Comparison of ENCODE assay signal across 24 cellular contexts in genomic region chr2:233032551-233033320, GRCh38. TPM values are rescaled to one million over a fixed set of nuclear protein-coding genes. Genes with fewer than 3 reads are reported as not detected.
DNase-seq lines count a peak whose midpoint lies in the region; TF ChIP-seq lines count a peak whose summit lies in the region.
"Had no signal": no experiment of that assay in that cellular context is flagged by ENCODE, and none has a peak within 500 bp of the region (broad histone marks: within the 10 kb centered on the region; RNA-seq: fewer than 3 reads in every experiment).

NEU2 (plus strand) TSS chr2:233032672; CDS start chr2:233032672, 0 bp downstream.

- H2BK15ac ChIP-seq in neuronal stem cell (ENCODE audit: low read length) = no peak within 1 kb of the TSS

- peaks cover 4% of the 10 kb centered on the region for H3K27me3 Mint-ChIP-seq in glutamatergic neuron (ENCODE audit: unreplicated experiment)
- H3K27me3 Mint-ChIP-seq: activated naive CD4-positive, alpha-beta T cell treated with anti-CD3 and anti-CD28 coated beads, Interleukin-2, amount 50 U/mL, for 24 hours; activated T-helper 17 cell treated with anti-CD3 and anti-CD28 coated beads, Interleukin-2, amount 50 U/mL, for 72 hours; naive thymus-derived CD8-positive, alpha-beta T cell had no signal

- H3K36me3 ChIP-seq in neuronal stem cell (replicated peaks in 1 of 2; ENCODE audit: control insufficient read depth in 2 of 2, insufficient read depth in 2 of 2, low read length in 2 of 2) (no peaks in the 10 kb centered on the region), WERI-Rb-1 (no peaks in the 10 kb centered on the region)

- peaks cover 7% of the 10 kb centered on the region for H3K4me1 Mint-ChIP-seq in glutamatergic neuron (ENCODE audit: low read depth, unreplicated experiment)
- H3K4me1 Mint-ChIP-seq: CD4-positive, CD25-positive, alpha-beta regulatory T cell; naive thymus-derived CD8-positive, alpha-beta T cell had no signal

- no peak within 1 kb of the TSS for H3K9ac ChIP-seq in neuronal stem cell (ENCODE audit: low read depth, low read length, poor library complexity)

- no peaks in the 10 kb centered on the region for H3K36me3 Mint-ChIP-seq in glutamatergic neuron (ENCODE audit: unreplicated experiment)
- H3K36me3 Mint-ChIP-seq: activated naive CD4-positive, alpha-beta T cell treated with anti-CD3 and anti-CD28 coated beads, Interleukin-2, amount 50 U/mL, for 24 hours; CD4-positive, CD25-positive, alpha-beta regulatory T cell; naive thymus-derived CD8-positive, alpha-beta T cell; WTC11 had no signal

- H3K9me3 ChIP-seq in neuronal stem cell (replicated peaks in 1 of 2; ENCODE audit: control insufficient read depth in 2 of 2, insufficient read depth in 1 of 2, low read depth in 1 of 2, low read length in 2 of 2) = peaks cover 0 to 8% of the 10 kb centered on the region in 2 donors
- no peaks in the 10 kb centered on the region for H3K9me3 ChIP-seq in WERI-Rb-1 (ENCODE audit: severe bottlenecking)

- H3K4me3 Mint-ChIP-seq in glutamatergic neuron (ENCODE audit: unreplicated experiment) = no peak within 1 kb of the TSS
- H3K4me3 Mint-ChIP-seq: activated naive CD4-positive, alpha-beta T cell treated with anti-CD3 and anti-CD28 coated beads, Interleukin-2, amount 50 U/mL, for 24 hours; activated T-helper 17 cell treated with anti-CD3 and anti-CD28 coated beads, Interleukin-2, amount 50 U/mL, for 72 hours; CD4-positive, CD25-positive, alpha-beta regulatory T cell; WTC11 had no signal

- H4K8ac ChIP-seq in neuronal stem cell (ENCODE audit: low read depth, low read length) = no peak within 1 kb of the TSS

- no peak within 1 kb of the TSS for H3K4me3 ChIP-seq in fibroblast of pulmonary artery (replicated peaks; ENCODE audit: low read depth, low read length)
- peak within 1 kb of the TSS in 1 of 2 donors; percentile 56 for H3K4me3 ChIP-seq in neuronal stem cell (ENCODE audit: low read length in 2 of 2)
- H3K4me3 ChIP-seq in WERI-Rb-1 (ENCODE audit: low read depth, low read length) = no peak within 1 kb of the TSS

- H3K27ac ChIP-seq in neuronal stem cell (replicated peaks; ENCODE audit: low read length) (no peak within 1 kb of the TSS), WERI-Rb-1 (no peak within 1 kb of the TSS)

- H3K4me2 ChIP-seq in neuronal stem cell (ENCODE audit: insufficient read depth, low read length, poor library complexity, severe bottlenecking) = no peak within 1 kb of the TSS

- H3K9me3 Mint-ChIP-seq in glutamatergic neuron (ENCODE audit: unreplicated experiment) = peaks cover 9% of the 10 kb centered on the region
- H3K9me3 Mint-ChIP-seq: activated naive CD4-positive, alpha-beta T cell treated with anti-CD3 and anti-CD28 coated beads, Interleukin-2, amount 50 U/mL, for 24 hours; activated T-helper 17 cell treated with anti-CD3 and anti-CD28 coated beads, Interleukin-2, amount 50 U/mL, for 72 hours; CD4-positive, CD25-positive, alpha-beta regulatory T cell; naive thymus-derived CD8-positive, alpha-beta T cell had no signal

- no CpG with 5 or more reads among the region's 13 CpGs for WGBS in neuronal stem cell (ENCODE audit: extremely low coverage in 2 of 2, insufficient read length in 2 of 2, insufficient replicate concordance in 1 of 2), 2 donors

- H2BK12ac ChIP-seq in neuronal stem cell (ENCODE audit: low read length) = peak within 1 kb of the TSS; percentile 25

- H4K91ac ChIP-seq in neuronal stem cell (ENCODE audit: low read depth, low read length, poor library complexity) = no peak within 1 kb of the TSS

- H3K18ac ChIP-seq in neuronal stem cell (ENCODE audit: low read length) = peak within 1 kb of the TSS; percentile 93

- TF ChIP-seq CTCF in fibroblast of pulmonary artery (IDR thresholded peaks at IDR 0.05; ENCODE audit: low read length, missing control alignments) (no peak), WERI-Rb-1 (IDR thresholded peaks at IDR 0.05; ENCODE audit: low read depth, low read length) (no peak), glutamatergic neuron (IDR thresholded peaks at IDR 0.05; ENCODE audit: partially characterized antibody, unreplicated experiment) (no peak)

- H3K14ac ChIP-seq in neuronal stem cell (ENCODE audit: low read length) = no peak within 1 kb of the TSS

- H2BK120ac ChIP-seq in neuronal stem cell (ENCODE audit: low read depth, low read length) = peak within 1 kb of the TSS; percentile 1

- H3K79me1 ChIP-seq in neuronal stem cell (ENCODE audit: low read depth, low read length) = peaks cover 3% of the 10 kb centered on the region

- no peak within 1 kb of the TSS for H3K4ac ChIP-seq in neuronal stem cell (ENCODE audit: low read length)

- peaks cover 0 to 3% of the 10 kb centered on the region in 2 donors for H3K4me1 ChIP-seq in neuronal stem cell (ENCODE audit: control insufficient read depth in 2 of 2, insufficient read depth in 1 of 2, low read depth in 1 of 2, low read length in 2 of 2)

- H3K23ac ChIP-seq in neuronal stem cell (ENCODE audit: low read depth, low read length, poor library complexity) = peak within 1 kb of the TSS; percentile 49

- H3K27me3 ChIP-seq in neuronal stem cell (ENCODE audit: control insufficient read depth in 3 of 3, insufficient read depth in 3 of 3, low read depth in 1 of 3, low read length in 3 of 3) (peaks cover 0 to 8% (median 0%) of the 10 kb centered on the region in 3 experiments), WERI-Rb-1 (ENCODE audit: insufficient read depth, low read depth, severe bottlenecking) (no peaks in the 10 kb centered on the region)

- H3K27ac Mint-ChIP-seq in glutamatergic neuron (ENCODE audit: unreplicated experiment) = no peak within 1 kb of the TSS
- H3K27ac Mint-ChIP-seq: activated naive CD4-positive, alpha-beta T cell treated with anti-CD3 and anti-CD28 coated beads, Interleukin-2, amount 50 U/mL, for 24 hours; activated T-helper 17 cell treated with anti-CD3 and anti-CD28 coated beads, Interleukin-2, amount 50 U/mL, for 72 hours had no signal

- DNase-seq in GM03348 (ENCODE audit: low spot score) = peak; percentile 56
- peak; percentile 82 for DNase-seq in RPMI7951 (ENCODE audit: low read depth)
- peak; percentile 25 for DNase-seq in fibroblast of pulmonary artery (ENCODE audit: low read depth)
- DNase-seq in neuronal stem cell (ENCODE audit: low spot score) = no peak
- DNase-seq in WERI-Rb-1 = no peak
- DNase-seq in effector CD4-positive, alpha-beta T cell = no peak
- no peak for DNase-seq in NCI-H1048 (lab: John Stamatoyannopoulos, UW)
- no peak for DNase-seq in glutamatergic neuron
- DNase-seq: CD4-positive, CD25-positive, alpha-beta regulatory T cell; central memory CD4-positive, alpha-beta T cell; dermis blood vessel endothelial cell; foreskin melanocyte; Kasumi-1; naive thymus-derived CD8-positive, alpha-beta T cell; NCI-H1694 treated with DMSO at 0.1 percent for 48 hours; NCI-H2171; NCI-H524; T1000; trophoblast cell had no signal

- H2AK5ac ChIP-seq in neuronal stem cell (ENCODE audit: low read depth, low read length) = peak within 1 kb of the TSS; percentile 57

- no peak within 1 kb of the TSS for H2BK5ac ChIP-seq in neuronal stem cell (ENCODE audit: low read length)

- H2AFZ ChIP-seq in neuronal stem cell (ENCODE audit: low read length) = peak within 1 kb of the TSS; percentile 66

RNA-seq across cellular contexts. Expression of gene NEU2, which starts in this region (rescaled TPM):
- total RNA-seq in RPMI7951 (2014; rRNA removed; shearing (Covaris generic)) = not detected in 2 replicates
- polyA plus RNA-seq in neuronal stem cell (2013, experiment 1 of 2) = not detected
- polyA plus RNA-seq in neuronal stem cell (2013, experiment 2 of 2) = not detected
- total RNA-seq in glutamatergic neuron (ENCODE audit: unreplicated experiment) = not detected
- total RNA-seq: activated T-helper 17 cell treated with anti-CD3 and anti-CD28 coated beads, Interleukin-2, amount 50 U/mL, for 72 hours; CD4-positive, CD25-positive, alpha-beta regulatory T cell; dermis blood vessel endothelial cell; left lobe of liver; naive thymus-derived CD8-positive, alpha-beta T cell; WTC11 had no signal
- polyA plus RNA-seq: AG04450; CD4-positive, CD25-positive, alpha-beta regulatory T cell; naive thymus-derived CD8-positive, alpha-beta T cell had no signal

Comparison
In these comparisons a context has a peak if more than half of its experiments do, and no peak if none do; other contexts are left out.
1. Peak in DNase-seq in RPMI7951; RNA of the gene not detected or under 1 TPM.
2. DNase-seq: peak in GM03348 (single experiment) and fibroblast of pulmonary artery (single experiment); none in neuronal stem cell (single experiment), WERI-Rb-1 (single experiment), effector CD4-positive, alpha-beta T cell (single experiment), NCI-H1048 (single experiment) and glutamatergic neuron (single experiment).